Comparison of ENCODE assay signal across 12 cellular contexts in genomic region chr2:58634653-58635347, GRCh38.
A peak's percentile ranks its signal among the peaks of the same experiment; 100 is the strongest.
DNase-seq lines count a peak whose midpoint lies in the region; ATAC-seq and TF ChIP-seq lines count a peak whose summit lies in the region.
"Had no signal": no experiment of that assay in that cellular context is flagged by ENCODE, and none has a peak within 500 bp of the region (broad histone marks: within the 10 kb centered on the region; RNA-seq: fewer than 3 reads in every experiment).

No MANE protein-coding gene starts in this region.

- peak overlapping the region; percentile 60 for H3K4me2 ChIP-seq in PC-9

- peak; percentile 54 for DNase-seq in COR-L47 (lab: John Stamatoyannopoulos, UW)
- peak; percentile 55 for DNase-seq in HT1080 (ENCODE audit: low read depth)
- DNase-seq in PC-9 = peak; percentile 63 to 75
- no peak for DNase-seq in activated effector memory CD4-positive, alpha-beta T cell treated with anti-CD3 and anti-CD28 coated beads, Interleukin-2, amount 50 U/mL, for 16 hours
- DNase-seq in effector CD8-positive, alpha-beta T cell (lab: John Stamatoyannopoulos, UW) = no peak
- no peak for DNase-seq in SKM-1 (lab: John Stamatoyannopoulos, UW; ENCODE audit: unreplicated experiment)
- DNase-seq: amniotic stem cell; effector CD4-positive, alpha-beta T cell; GDM1; heart right ventricle had no signal

- no peaks in the 10 kb centered on the region for H3K79me2 ChIP-seq in PC-9 (ENCODE audit: low read depth)

- no peak for TF ChIP-seq CTCF in PC-9 (conservative IDR thresholded peaks at IDR 0.05)

- no peaks in the 10 kb centered on the region for H4K20me1 ChIP-seq in PC-9 (ENCODE audit: insufficient read depth)

- CTCF ChIA-PET in PC-9 (lab: Charles Lee) = interaction anchor here (0.6 to 1.0 kb wide), 3 partner anchors 14 to 121 kb away, joined by 3 to 4 read pairs (median 4); no protein-coding TSS in a partner anchor

- intact Hi-C loops in PC-9 (cut with micrococcal nuclease; ENCODE audit: unreplicated experiment) = loop anchor here (1.0 to 10.0 kb wide), 4 partner anchors 14 to 530 kb away; no protein-coding TSS in a partner anchor

- H3K9ac ChIP-seq in iPS-18a (ENCODE audit: low read length) = no peak overlapping the region

- H2AFZ ChIP-seq in PC-9 = no peak overlapping the region

- H3K36me3 ChIP-seq in PC-9 (ENCODE audit: low read depth) (no peaks in the 10 kb centered on the region), iPS-18a (ENCODE audit: control insufficient read depth, low read depth, low read length) (no peaks in the 10 kb centered on the region)
- H3K36me3 ChIP-seq: heart right ventricle had no signal

- H3K9me3 ChIP-seq in PC-9 (ENCODE audit: insufficient read depth, low read depth) (peaks cover 5% of the 10 kb centered on the region), iPS-18a (ENCODE audit: control insufficient read depth, low read depth, low read length) (no peaks in the 10 kb centered on the region)
- H3K9me3 ChIP-seq: heart right ventricle had no signal

- BruUV-seq in PC-9 (replicated peaks; lab: Mats Ljungman, UMichigan) = no TSS peak

- POLR2A ChIA-PET in PC-9 (lab: Charles Lee; ENCODE audit: unreplicated experiment) = interaction anchor here (0.6 to 0.7 kb wide), 2 partner anchors 55 to 59 kb away, joined by 12 to 14 read pairs; no protein-coding TSS in a partner anchor

- peaks cover 26% of the 10 kb centered on the region for H3F3A ChIP-seq in PC-9 (ENCODE audit: insufficient read depth, low read depth)

- H3K27me3 ChIP-seq in PC-9 (ENCODE audit: insufficient read depth, low read depth) (no peaks in the 10 kb centered on the region), iPS-18a (ENCODE audit: control insufficient read depth, insufficient read depth, low read length) (no peaks in the 10 kb centered on the region)

- H3K27ac ChIP-seq in PC-9 (peak overlapping the region; percentile 97), iPS-18a (ENCODE audit: low read length) (peak overlapping the region; percentile 39)
- H3K27ac ChIP-seq: heart right ventricle had no signal

- H3K4me1 ChIP-seq in PC-9 (replicated peaks; ENCODE audit: insufficient read depth) (peaks cover 43% of the 10 kb centered on the region), iPS-18a (ENCODE audit: control insufficient read depth, low read depth, low read length) (peaks cover 38% of the 10 kb centered on the region)
- H3K4me1 ChIP-seq: heart right ventricle had no signal

- H3K4me3 ChIP-seq in PC-9 (peak overlapping the region; percentile 32; the same call in 1 of the 2 replicates), iPS-18a (ENCODE audit: low read length) (peak overlapping the region; percentile 17)
- H3K4me3 ChIP-seq: heart right ventricle had no signal

- no peak for ATAC-seq in HG03469 (IDR thresholded peaks at IDR 0.05; ENCODE audit: unreplicated experiment)
- ATAC-seq: heart right ventricle had no signal

- H3K9me2 ChIP-seq in PC-9 (ENCODE audit: insufficient read depth) = no peaks in the 10 kb centered on the region

Comparison
In these comparisons a context has a peak if more than half of its experiments do, and no peak if none do; other contexts are left out.
1. DNase-seq: peak in COR-L47 (single experiment), HT1080 (single experiment) and PC-9 (2 of 2); none in activated effector memory CD4-positive, alpha-beta T cell treated with anti-CD3 and anti-CD28 coated beads, Interleukin-2, amount 50 U/mL, for 16 hours (single experiment), effector CD8-positive, alpha-beta T cell (single experiment) and SKM-1 (single experiment).